In genomic region chr13:99984134-99984462, GRCh38 we compare ENCODE assay signal across 1 cellular context.
TF ChIP-seq lines count a peak whose summit lies in the region.

No MANE protein-coding gene starts in this region.

TF ChIP-seq in SK-N-SH treated with all-trans-retinoic acid at 6 μM for 48 hours, 23 proteins besides CTCF, POLR2A, EP300 and RAD21 (continued from another document):
- TF ChIP-seq CREB5 (CRISPR knock-in tag; IDR thresholded peaks at IDR 0.05; ENCODE audit: low read depth) = no peak
- no peak for TF ChIP-seq PATZ1 (CRISPR knock-in tag; IDR thresholded peaks at IDR 0.05; ENCODE audit: borderline replicate concordance)
